ENCODE assay signal across 22 cellular contexts in genomic region chr7:131511071-131511470, GRCh38.
"Had no signal": no experiment of that assay in that cellular context is flagged by ENCODE, and none has a peak within 500 bp of the region (broad histone marks: within the 10 kb centered on the region; RNA-seq: fewer than 3 reads in every experiment).

No MANE protein-coding gene starts in this region.

- H3K9me3 ChIP-seq: breast epithelium, suprapubic skin, transverse colon had no signal

- FAIRE-seq: astrocyte, endometrium, islet of Langerhans had no signal

- DNase-seq: activated CD4-positive, alpha-beta memory T cell treated with anti-CD3 and anti-CD28 coated beads, Interleukin-2, amount 10 ng/mL, durations not matched to agents 7 days and 5 days; activated CD4-positive, alpha-beta T cell treated with anti-CD3 and anti-CD28 coated beads for 48 hours; activated CD4-positive, CD25-positive, alpha-beta regulatory T cell; activated effector memory CD4-positive, alpha-beta T cell treated with Interleukin-2 at 50 U/mL for 16 hours; activated naive CD4-positive, alpha-beta T cell treated with anti-CD3 and anti-CD28 coated beads, Interleukin-2, amount 10 ng/mL, durations not matched to agents 7 days and 5 days; activated T-cell treated with anti-CD3 and anti-CD28 coated beads, Interleukin-2, amount 50 U/mL, for 48 hours; cerebellar nuclear complex; cortex of kidney; hippocampal formation; left colon; nucleus accumbens; stimulated activated CD4-positive, alpha-beta T cell treated with anti-CD3 and anti-CD28 coated beads, Interleukin-2, amount 100 ng/mL, for 24 hours; transverse colon had no signal

- H3K27ac ChIP-seq: SK-N-MC, suprapubic skin, transverse colon had no signal

- H3K4me3 ChIP-seq: breast epithelium, lung, SK-N-MC, suprapubic skin, transverse colon had no signal

- H3K4me1 ChIP-seq: breast epithelium had no signal

- ATAC-seq: esophagus mucosa; left colon; natural killer cell treated with Interleukin-12 subunit alpha and Interleukin-12 subunit beta and Interleukin-15 and Interleukin-18, amount 100 ng/mL, for 72 hours had no signal

- H3K36me3 ChIP-seq: breast epithelium, suprapubic skin, transverse colon had no signal
